ENCODE assay signal across 8 cellular contexts in genomic region chr16:19555186-19555937, GRCh38. TPM values are rescaled to one million over a fixed set of nuclear protein-coding genes. Genes with fewer than 3 reads are reported as not detected.
A peak's percentile ranks its signal among the peaks of the same experiment; 100 is the strongest.
DNase-seq lines count a peak whose midpoint lies in the region; ATAC-seq and TF ChIP-seq lines count a peak whose summit lies in the region.

VPS35L (plus strand) TSS chr16:19555703; CDS start chr16:19555730, 27 bp downstream.

- peak; percentile 86 for TF ChIP-seq CTCF in C4-2B (conservative IDR thresholded peaks at IDR 0.05)

- peak; percentile 99 for DNase-seq in NCI-H69 (lab: John Stamatoyannopoulos, UW)
- peak; percentile 90 to 94 for DNase-seq in activated CD4-positive, alpha-beta T cell treated with anti-CD3 and anti-CD28 coated beads, Interleukin-2, amount 50 U/mL, for 24 hours (ENCODE audit: low read depth in 1 of 2, low spot score in 1 of 2)
- DNase-seq in dedifferentiated amniotic fluid mesenchymal stem cell (ENCODE audit: extremely low spot score): peak; percentile 97
- peak; percentile 97 for DNase-seq in left lobe of liver (ENCODE audit: low spot score)
- peak; percentile 92 for DNase-seq in stimulated activated CD4-positive, alpha-beta T cell treated with anti-CD3 and anti-CD28 coated beads, Interleukin-2, amount 100 ng/mL, for 4 hours (ENCODE audit: low read depth)

- peak within 1 kb of the TSS; percentile 85 for H3K27ac ChIP-seq in C4-2B

- ATAC-seq in GM19328 (IDR thresholded peaks at IDR 0.05; ENCODE audit: unreplicated experiment) (peak; percentile 96), HG03520 (IDR thresholded peaks at IDR 0.05; ENCODE audit: unreplicated experiment) (peak; percentile 93), left lobe of liver (peak; percentile 98)

RNA-seq across cellular contexts. Expression of gene VPS35L, which starts in this region (rescaled TPM):
- total RNA-seq in left lobe of liver: 16.5 TPM

Comparison
In these comparisons a context has a peak if more than half of its experiments do, and no peak if none do; other contexts are left out.
1. Peak in every context shown above with its lines: DNase-seq, ATAC-seq and H3K27ac ChIP-seq.